ENCODE assay signal across 1 cellular context in genomic region chr7:150668472-150668911, GRCh38.
A peak's percentile ranks its signal among the peaks of the same experiment; 100 is the strongest.
TF ChIP-seq lines count a peak whose summit lies in the region.

No MANE protein-coding gene starts in this region.

TF ChIP-seq in GM12878, 131 proteins besides CTCF, POLR2A, EP300 and RAD21 (continued from another document and continues in another):
- TF ChIP-seq NKRF (conservative IDR thresholded peaks at IDR 0.05) = no peak
- no peak for TF ChIP-seq CHD1 (IDR thresholded peaks at IDR 0.05; ENCODE audit: low read depth, low read length)
- TF ChIP-seq HCFC1 (IDR thresholded peaks at IDR 0.05; ENCODE audit: low read length) = no peak
- peak; percentile 92 for TF ChIP-seq MEF2B (IDR thresholded peaks at IDR 0.05; ENCODE audit: partially characterized antibody, poor library complexity, severe bottlenecking)
- TF ChIP-seq RELA (IDR thresholded peaks at IDR 0.05; ENCODE audit: borderline replicate concordance, partially characterized antibody) = no peak
- TF ChIP-seq MLLT1 (IDR thresholded peaks at IDR 0.05) = peak; percentile 79
- TF ChIP-seq RCOR1 (conservative IDR thresholded peaks at IDR 0.05; ENCODE audit: low read depth, low read length) = no peak
- no peak for TF ChIP-seq ZNF217 (IDR thresholded peaks at IDR 0.05)
- TF ChIP-seq HDGF (IDR thresholded peaks at IDR 0.05) = no peak
- peak; percentile 72; the same call in 1 of the 2 replicates for TF ChIP-seq TBL1XR1 (IDR thresholded peaks at IDR 0.05; ENCODE audit: low read depth, low read length)
- no peak for TF ChIP-seq ZNF622 (IDR thresholded peaks at IDR 0.05)
- no peak for TF ChIP-seq SKIL (IDR thresholded peaks at IDR 0.05; ENCODE audit: low read depth, poor library complexity, severe bottlenecking)
- TF ChIP-seq NFYA (IDR thresholded peaks at IDR 0.05; ENCODE audit: borderline replicate concordance, low read depth, low read length) = no peak
- TF ChIP-seq ZBTB40 (IDR thresholded peaks at IDR 0.05; ENCODE audit: borderline replicate concordance) = no peak
- TF ChIP-seq ZNF274 (IDR thresholded peaks at IDR 0.05; ENCODE audit: insufficient read depth, insufficient read length) = no peak
- peak; percentile 96 for TF ChIP-seq RUNX3 (IDR thresholded peaks at IDR 0.05; ENCODE audit: low read length)
- TF ChIP-seq NBN (IDR thresholded peaks at IDR 0.05) = peak; percentile 85
- TF ChIP-seq CUX1 (IDR thresholded peaks at IDR 0.05; ENCODE audit: insufficient replicate concordance, low read depth, low read length) = peak; percentile 98
- TF ChIP-seq USF1 (IDR thresholded peaks at IDR 0.05; ENCODE audit: borderline replicate concordance, extremely low read length, insufficient read depth, low read depth, low read length) = no peak
- 0 out of 3 replicates have a peak, but pooled peaks have one; percentile 21 for TF ChIP-seq POU2F2 (IDR thresholded peaks at IDR 0.05; ENCODE audit: borderline replicate concordance, low read depth, low read length)
- peak; percentile 63; the same call in 1 of the 2 replicates for TF ChIP-seq NR2F1 (conservative IDR thresholded peaks at IDR 0.05)
- TF ChIP-seq BACH1 (IDR thresholded peaks at IDR 0.05; ENCODE audit: borderline replicate concordance) = no peak
- no peak; the same call in 1 of the 2 replicates for TF ChIP-seq SREBF1 (IDR thresholded peaks at IDR 0.05; ENCODE audit: low read length)
- TF ChIP-seq CBFB (IDR thresholded peaks at IDR 0.05; ENCODE audit: low read depth) = peak; percentile 57; the same call in 1 of the 2 replicates
- TF ChIP-seq NFXL1 (IDR thresholded peaks at IDR 0.05; ENCODE audit: borderline replicate concordance) = no peak
- TF ChIP-seq FOS (IDR thresholded peaks at IDR 0.05; ENCODE audit: borderline replicate concordance, extremely low read depth, insufficient read length) = no peak
- no peak for TF ChIP-seq SIX5 (IDR thresholded peaks at IDR 0.05; ENCODE audit: low read depth, low read length, severe bottlenecking)
- no peak for TF ChIP-seq HSF1 (IDR thresholded peaks at IDR 0.05; ENCODE audit: low read depth, low read length)
- no peak for TF ChIP-seq STAT1 (conservative IDR thresholded peaks at IDR 0.05)
- no peak for TF ChIP-seq RBBP5 (conservative IDR thresholded peaks at IDR 0.05)
- TF ChIP-seq PRDM15 (CRISPR knock-in tag; IDR thresholded peaks at IDR 0.05) = no peak
- TF ChIP-seq RFX5 (IDR thresholded peaks at IDR 0.05; ENCODE audit: low read depth, low read length) = no peak
- TF ChIP-seq RB1 (IDR thresholded peaks at IDR 0.05; ENCODE audit: borderline replicate concordance) = no peak
- TF ChIP-seq SMAD1 (IDR thresholded peaks at IDR 0.05; ENCODE audit: low read depth, partially characterized antibody) = peak; percentile 95
- TF ChIP-seq SPI1 (IDR thresholded peaks at IDR 0.05; ENCODE audit: borderline replicate concordance, insufficient read depth, low read depth, low read length) = 0 out of 2 replicates have a peak, but pooled peaks have one; percentile 23
- TF ChIP-seq TCF7 (IDR thresholded peaks at IDR 0.05; ENCODE audit: borderline replicate concordance) = no peak
- TF ChIP-seq CBX3 (IDR thresholded peaks at IDR 0.05; ENCODE audit: borderline replicate concordance, low read depth) = no peak
- no peak for TF ChIP-seq CREM (IDR thresholded peaks at IDR 0.05; ENCODE audit: low read depth)
- TF ChIP-seq SMAD5 (IDR thresholded peaks at IDR 0.05; ENCODE audit: low read depth) = no peak
- peak; percentile 47 for TF ChIP-seq SP1 (IDR thresholded peaks at IDR 0.05; ENCODE audit: low read depth, low read length)
- TF ChIP-seq NR2C2 (IDR thresholded peaks at IDR 0.05; ENCODE audit: borderline replicate concordance, control insufficient read depth, insufficient read length, low read depth) = no peak
